Comparison of ENCODE assay signal across 2 cellular contexts in genomic region chr16:83903739-83904138, GRCh38.
A peak's percentile ranks its signal among the peaks of the same experiment; 100 is the strongest.
TF ChIP-seq lines count a peak whose summit lies in the region.

No MANE protein-coding gene starts in this region.

TF ChIP-seq in IMR-90, 13 proteins besides CTCF, POLR2A, EP300 and RAD21:
- TF ChIP-seq BHLHE40 (IDR thresholded peaks at IDR 0.05; ENCODE audit: low read depth, low read length) (0 out of 2 replicates have a peak, but pooled peaks have one; percentile 24), RFX5 (IDR thresholded peaks at IDR 0.05; ENCODE audit: low read depth, low read length) (no peak)

TF ChIP-seq in GM23338, 12 proteins besides CTCF, POLR2A, EP300 and RAD21:
- TF ChIP-seq ZNF331 (CRISPR knock-in tag; IDR thresholded peaks at IDR 0.05; ENCODE audit: low read depth) (no peak), CREB1 (CRISPR knock-in tag; IDR thresholded peaks at IDR 0.05; ENCODE audit: low read depth) (no peak), ZNF462 (CRISPR knock-in tag; IDR thresholded peaks at IDR 0.05) (no peak), EZH2phosphoT487 (IDR thresholded peaks at IDR 0.05; ENCODE audit: unreplicated experiment) (no peak), ZNF114 (CRISPR knock-in tag; IDR thresholded peaks at IDR 0.05) (no peak), JUNB (IDR thresholded peaks at IDR 0.05; ENCODE audit: unreplicated experiment) (no peak), STAT1 (IDR thresholded peaks at IDR 0.05; ENCODE audit: unreplicated experiment) (no peak), POLR2AphosphoS5 (IDR thresholded peaks at IDR 0.05; ENCODE audit: low read depth) (no peak), NANOG (IDR thresholded peaks at IDR 0.05; ENCODE audit: borderline replicate concordance) (no peak), REST (IDR thresholded peaks at IDR 0.05; ENCODE audit: unreplicated experiment) (no peak), EZH2 (IDR thresholded peaks at IDR 0.05; ENCODE audit: low read depth, unreplicated experiment) (no peak)
- TF ChIP-seq, protein P1, sequence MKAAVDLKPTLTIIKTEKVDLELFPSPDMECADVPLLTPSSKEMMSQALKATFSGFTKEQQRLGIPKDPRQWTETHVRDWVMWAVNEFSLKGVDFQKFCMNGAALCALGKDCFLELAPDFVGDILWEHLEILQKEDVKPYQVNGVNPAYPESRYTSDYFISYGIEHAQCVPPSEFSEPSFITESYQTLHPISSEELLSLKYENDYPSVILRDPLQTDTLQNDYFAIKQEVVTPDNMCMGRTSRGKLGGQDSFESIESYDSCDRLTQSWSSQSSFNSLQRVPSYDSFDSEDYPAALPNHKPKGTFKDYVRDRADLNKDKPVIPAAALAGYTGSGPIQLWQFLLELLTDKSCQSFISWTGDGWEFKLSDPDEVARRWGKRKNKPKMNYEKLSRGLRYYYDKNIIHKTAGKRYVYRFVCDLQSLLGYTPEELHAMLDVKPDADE (IDR thresholded peaks at IDR 0.05): no peak
